In the genomic region with DNA sequence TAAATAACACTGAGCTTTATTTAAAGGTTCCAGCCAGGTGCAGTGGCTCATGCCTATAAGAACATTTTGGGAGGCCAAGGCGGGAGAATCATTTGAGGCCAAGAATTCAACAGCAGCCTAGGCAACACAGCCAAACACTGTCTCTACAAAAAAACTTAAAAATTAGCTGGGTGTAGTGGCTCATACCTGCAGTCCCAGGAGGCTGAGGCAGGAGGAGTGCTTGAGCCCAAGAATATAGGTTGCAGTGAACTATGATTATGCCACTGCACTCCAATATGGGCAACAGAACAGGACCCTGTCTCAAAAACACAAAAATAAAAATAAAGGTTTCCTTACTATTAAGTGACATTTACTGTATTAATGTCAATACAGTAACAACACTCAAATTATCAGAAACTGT, we compare ENCODE assay signal across 9 cellular contexts. TPM values are rescaled to one million over a fixed set of nuclear protein-coding genes. Genes with fewer than 3 reads are reported as not detected.
DNase-seq lines count a peak whose midpoint lies in the region; ATAC-seq, FAIRE-seq and TF ChIP-seq lines count a peak whose summit lies in the region.
"Had no signal": no experiment of that assay in that cellular context is flagged by ENCODE, and none has a peak within 500 bp of the region (broad histone marks: within the 10 kb centered on the region; RNA-seq: fewer than 3 reads in every experiment).

No MANE protein-coding gene starts in this region.

- TF ChIP-seq CTCF in AG04449 (IDR thresholded peaks at IDR 0.05; ENCODE audit: insufficient read depth, low read length, missing control alignments) (peak; percentile 23), GM12874 (IDR thresholded peaks at IDR 0.05; ENCODE audit: insufficient read depth, low read depth, low read length) (peak; percentile 43; the same call in 1 of the 2 replicates), pancreas (IDR thresholded peaks at IDR 0.05) (no peak)

- H3K36me3 Mint-ChIP-seq in central memory CD8-positive, alpha-beta T cell (ENCODE audit: insufficient read depth): peaks cover 19% of the 10 kb centered on the region

- intact Hi-C loops in pancreas (cut with DNase I): no loop called here

- POLR2A ChIA-PET in AG04449 (lab: Yijun Ruan, JAX): interaction anchor here (1.3 kb wide), 1 partner anchor 8 kb away, joined by 6 read pairs; a partner anchor contains a TSS

- H3K4me3 ChIP-seq in AG04449 (ENCODE audit: low read depth, low read length): no peak overlapping the region
- no peak overlapping the region for H3K4me3 ChIP-seq in pancreas

- no peak for FAIRE-seq in pancreas (lab: Jason Lieb, UNC)

- DNase-seq in AG04449 (ENCODE audit: low read depth, low spot score) (no peak), T follicular helper cell (ENCODE audit: low read depth) (peak; percentile 14), pancreas (no peak), HuH-7 (ENCODE audit: low spot score) (no peak)
- DNase-seq in central memory CD8-positive, alpha-beta T cell (ENCODE audit: low spot score in 2 of 2): peak in 1 of 2 donors; percentile 20
- no peak for DNase-seq in stimulated activated CD8-positive, alpha-beta memory T cell treated with anti-CD3 and anti-CD28 coated beads, Interleukin-4, amount 100 ng/mL, for 48 hours
- DNase-seq: left ventricle myocardium inferior had no signal

- no peaks in the 10 kb centered on the region for H3K36me3 ChIP-seq in pancreas
- H3K36me3 ChIP-seq: left ventricle myocardium inferior had no signal

- no peaks in the 10 kb centered on the region for H3K27me3 Mint-ChIP-seq in central memory CD8-positive, alpha-beta T cell

- H3K27ac Mint-ChIP-seq in central memory CD8-positive, alpha-beta T cell (ENCODE audit: low read depth): no peak overlapping the region

- peak overlapping the region; percentile 100 for H3K4me3 Mint-ChIP-seq in central memory CD8-positive, alpha-beta T cell

- H3K9me3 Mint-ChIP-seq in central memory CD8-positive, alpha-beta T cell: no peaks in the 10 kb centered on the region

- CTCF ChIA-PET in AG04449 (lab: Yijun Ruan, JAX): interaction anchor here (1.1 to 1.8 kb wide), 4 partner anchors 16 to 238 kb away, joined by 3 to 11 read pairs (median 6); no protein-coding TSS in a partner anchor

- H3K4me1 ChIP-seq in pancreas: peaks cover 3 to 23% (median 5%) of the 10 kb centered on the region in 3 donors

- H3K9me3 ChIP-seq in pancreas: no peaks in the 10 kb centered on the region
- H3K9me3 ChIP-seq: left ventricle myocardium inferior had no signal

- H3K4me1 Mint-ChIP-seq in central memory CD8-positive, alpha-beta T cell: peaks cover 32% of the 10 kb centered on the region

- H3K27me3 ChIP-seq in pancreas: no peaks in the 10 kb centered on the region

- WGBS in pancreas, 2 donors: 95 to 100% methylated on average over 1 of the region's 1 CpG

- ATAC-seq in central memory CD8-positive, alpha-beta T cell (replicated peaks; ENCODE audit: extremely low read depth, poor library complexity, severe bottlenecking): no peak
- no peak for ATAC-seq in activated CD4-positive, CD25-positive, alpha-beta regulatory T cell treated with anti-CD3 and anti-CD28 coated beads, Interleukin-2, amount 50 U/mL, for 24 hours
- no peak for ATAC-seq in pancreas

- no peak overlapping the region for H3K27ac ChIP-seq in pancreas
- H3K27ac ChIP-seq: left ventricle myocardium inferior had no signal

RNA-seq across cellular contexts. Expression of a gene that starts 2.1 kb away (rescaled TPM):
- total RNA-seq in pancreas: 10 to 100 TPM in 3 of 6 donors, 1 to 10 TPM in 3; 7.5 to 13.2 (median 9.7) TPM
- polyA plus RNA-seq in pancreas: 10 to 100 TPM; 10.7 to 12.7 TPM

RNA-seq across cellular contexts. Expression of a gene that starts 7.6 kb away (rescaled TPM):
- total RNA-seq in pancreas: not detected
- not detected for polyA plus RNA-seq in pancreas
- total RNA-seq: left ventricle myocardium inferior had no signal

RNA-seq across cellular contexts. Expression of a gene that starts 27.8 kb away (rescaled TPM):
- 1 to 10 TPM; 3.6 to 7.7 (median 5.0) TPM for total RNA-seq in pancreas
- 1 to 10 TPM; 2.2 TPM for polyA plus RNA-seq in pancreas

RNA-seq across cellular contexts. Expression of a gene that starts 48.7 kb away (rescaled TPM):
- 1 to 10 TPM in 2 of 6 donors, under 1 TPM in 4; 0.14 to 3.0 (median 0.53) TPM for total RNA-seq in pancreas
- under 1 TPM; 0.16 to 0.72 TPM for polyA plus RNA-seq in pancreas

Comparison
In these comparisons a context has a peak if more than half of its experiments do, and no peak if none do; other contexts are left out.
1. CTCF ChIP-seq: peak in AG04449 (single experiment) and GM12874 (single experiment); none in pancreas (0 of 4).